In the genomic region with DNA sequence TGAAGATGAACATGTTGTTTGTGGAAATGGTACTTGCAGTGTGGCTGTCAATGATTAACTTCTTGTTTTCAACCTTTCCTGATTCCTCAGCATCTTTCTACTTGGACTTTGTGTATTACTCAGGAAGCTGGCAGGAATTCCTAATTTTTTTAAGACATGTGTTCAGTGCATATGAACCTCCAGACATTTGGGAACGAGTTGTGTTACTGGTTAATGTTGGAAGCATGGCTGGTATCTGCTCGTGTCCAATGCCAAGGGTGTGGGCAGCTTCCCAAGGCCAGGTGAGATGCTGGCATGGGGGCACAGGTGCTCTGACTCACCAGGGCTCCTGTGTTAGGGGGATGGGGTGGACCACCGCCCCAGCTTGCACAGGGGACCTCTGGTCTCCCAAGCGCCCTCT, we compare ENCODE assay signal across 20 cellular contexts.
"Had no signal": no experiment of that assay in that cellular context is flagged by ENCODE, and none has a peak within 500 bp of the region (broad histone marks: within the 10 kb centered on the region; RNA-seq: fewer than 3 reads in every experiment).

No MANE protein-coding gene starts in this region.

- DNase-seq: activated CD4-positive, alpha-beta T cell treated with anti-CD3 and anti-CD28 coated beads for 1 hour; activated CD8-positive, alpha-beta memory T cell treated with anti-CD3 and anti-CD28 coated beads for 24 hours; activated CD8-positive, alpha-beta memory T cell treated with anti-CD3 and anti-CD28 coated beads, Interleukin-2, amount 50 U/mL, for 48 hours; activated naive CD4-positive, alpha-beta T cell; activated T-cell treated with anti-CD3 and anti-CD28 coated beads, Interleukin-2, amount 50 U/mL, for 4 hours; adrenal gland; brain microvascular endothelial cell; caudate nucleus; dermis blood vessel endothelial cell; effector CD8-positive, alpha-beta T cell; foreskin keratinocyte; left ventricle myocardium inferior; midbrain; retina; stimulated activated CD4-positive, alpha-beta T cell treated with anti-CD3 and anti-CD28 coated beads, Interleukin-4, amount 100 ng/mL, for 4 hours; substantia nigra; T1000; thyroid gland had no signal

- ATAC-seq: activated T-cell treated with anti-CD3 and anti-CD28 coated beads, Interleukin-2, amount 50 U/mL, for 4 hours; foreskin keratinocyte had no signal

- H2AFZ ChIP-seq: neural progenitor cell had no signal

- H3K4me3 ChIP-seq: adrenal gland, ascending aorta, left ventricle myocardium inferior, neural progenitor cell, thyroid gland had no signal

- H3K27me3 ChIP-seq: brain microvascular endothelial cell, neural progenitor cell, thyroid gland had no signal

- H3K9ac ChIP-seq: neural progenitor cell had no signal

- H3K36me3 ChIP-seq: adrenal gland, ascending aorta, brain microvascular endothelial cell, left ventricle myocardium inferior, neural progenitor cell, thyroid gland had no signal

- H3K4me1 ChIP-seq: adrenal gland, ascending aorta, foreskin keratinocyte, left ventricle myocardium inferior had no signal

- H3K27ac ChIP-seq: adrenal gland, ascending aorta, brain microvascular endothelial cell, foreskin keratinocyte, left ventricle myocardium inferior, neural progenitor cell, thyroid gland had no signal

- H3K4me2 ChIP-seq: neural progenitor cell had no signal

- H3K9me3 ChIP-seq: adrenal gland, ascending aorta, thyroid gland had no signal
